1 cellular context compared by ENCODE assay signal in genomic region chr11:79314906-79315689, GRCh38.
A peak's percentile ranks its signal among the peaks of the same experiment; 100 is the strongest.
TF ChIP-seq lines count a peak whose summit lies in the region.

No MANE protein-coding gene starts in this region.

TF ChIP-seq in WTC11, 78 proteins besides CTCF, POLR2A, EP300 and RAD21 (continued from another document):
- TF ChIP-seq ZNF281 (CRISPR knock-in tag; IDR thresholded peaks at IDR 0.05) (0 out of 2 replicates have a peak, but pooled peaks have one; percentile 59), ARID4B (CRISPR knock-in tag; IDR thresholded peaks at IDR 0.05; ENCODE audit: borderline replicate concordance) (peak; percentile 41; the same call in 1 of the 2 replicates), TP53 (CRISPR knock-in tag; IDR thresholded peaks at IDR 0.05) (peak; percentile 62), FOXP4 (CRISPR knock-in tag; IDR thresholded peaks at IDR 0.05) (0 out of 2 replicates have a peak, but pooled peaks have one; percentile 42)
